ENCODE assay signal across 15 cellular contexts in the genomic region with DNA sequence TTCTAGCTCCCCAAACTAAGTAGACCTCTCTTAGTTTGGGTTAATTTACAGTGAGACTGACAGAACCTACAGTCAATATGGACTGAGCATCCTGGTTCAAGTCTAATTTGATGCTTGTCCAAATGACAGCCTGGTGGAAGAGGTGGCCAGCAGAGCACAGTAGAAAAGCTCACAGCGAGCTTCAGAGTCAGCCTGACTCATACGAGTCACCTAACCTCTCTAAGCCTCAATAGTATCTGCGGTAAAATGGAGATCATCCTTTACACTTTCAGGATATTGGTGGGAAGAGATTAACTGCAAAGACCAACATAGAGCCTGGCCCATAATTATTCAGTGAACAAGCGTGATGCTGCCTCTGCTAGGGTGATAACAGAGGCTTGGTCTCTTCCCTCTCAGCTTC. TPM values are rescaled to one million over a fixed set of nuclear protein-coding genes. Genes with fewer than 3 reads are reported as not detected.
A peak's percentile ranks its signal among the peaks of the same experiment; 100 is the strongest.
DNase-seq lines count a peak whose midpoint lies in the region; ATAC-seq lines count a peak whose summit lies in the region.
"Had no signal": no experiment of that assay in that cellular context is flagged by ENCODE, and none has a peak within 500 bp of the region (broad histone marks: within the 10 kb centered on the region; RNA-seq: fewer than 3 reads in every experiment).

No MANE protein-coding gene starts in this region.

- no peaks in the 10 kb centered on the region for H3K9me3 Mint-ChIP-seq in activated T-cell treated with anti-CD3 and anti-CD28 coated beads, Interleukin-2, amount 50 U/mL, for 4 hours
- no peaks in the 10 kb centered on the region for H3K9me3 Mint-ChIP-seq in activated naive CD8-positive, alpha-beta T cell treated with anti-CD3 and anti-CD28 coated beads, Interleukin-2, amount 50 U/mL, for 24 hours
- no peaks in the 10 kb centered on the region for H3K9me3 Mint-ChIP-seq in stimulated activated effector memory CD8-positive, alpha-beta T cell treated with anti-CD3 and anti-CD28 coated beads, Interleukin-12 subunit alpha, Interleukin-12 subunit beta, amount 100 ng/mL, for 72 hours

- DNase-seq in activated T-cell treated with anti-CD3 and anti-CD28 coated beads, Interleukin-2, amount 50 U/mL, for 4 hours: no peak
- DNase-seq in activated T-cell treated with anti-CD3 and anti-CD28 coated beads for 4 hours: no peak
- DNase-seq in HT1080 (ENCODE audit: low read depth): peak; percentile 71
- DNase-seq in activated naive CD8-positive, alpha-beta T cell treated with anti-CD3 and anti-CD28 coated beads, Interleukin-2, amount 50 U/mL, for 24 hours: no peak
- DNase-seq in stimulated activated effector memory CD8-positive, alpha-beta T cell treated with anti-CD3 and anti-CD28 coated beads, Interleukin-12 subunit alpha, Interleukin-12 subunit beta, amount 100 ng/mL, for 72 hours (ENCODE audit: low spot score in 2 of 2): no peak
- DNase-seq in head of caudate nucleus: no peak
- no peak for DNase-seq in activated effector memory CD4-positive, alpha-beta T cell treated with anti-CD3 and anti-CD28 coated beads, Interleukin-2, amount 50 U/mL, for 16 hours
- no peak for DNase-seq in NCI-H1048 (lab: John Stamatoyannopoulos, UW)
- DNase-seq: activated naive CD4-positive, alpha-beta T cell treated with anti-CD3 and anti-CD28 coated beads, Interleukin-2, amount 50 U/mL, for 16 hours; GDM1; heart right ventricle; NCI-H187 treated with DMSO at 0.1 percent for 48 hours; NCI-H446; testis had no signal

- H3K4me1 Mint-ChIP-seq in activated T-cell treated with anti-CD3 and anti-CD28 coated beads, Interleukin-2, amount 50 U/mL, for 4 hours (ENCODE audit: low read depth): peaks cover 83% of the 10 kb centered on the region
- peaks cover 83% of the 10 kb centered on the region for H3K4me1 Mint-ChIP-seq in activated naive CD8-positive, alpha-beta T cell treated with anti-CD3 and anti-CD28 coated beads, Interleukin-2, amount 50 U/mL, for 24 hours
- H3K4me1 Mint-ChIP-seq in stimulated activated effector memory CD8-positive, alpha-beta T cell treated with anti-CD3 and anti-CD28 coated beads, Interleukin-12 subunit alpha, Interleukin-12 subunit beta, amount 100 ng/mL, for 72 hours: peaks cover 85% of the 10 kb centered on the region

- H3K36me3 Mint-ChIP-seq in activated T-cell treated with anti-CD3 and anti-CD28 coated beads, Interleukin-2, amount 50 U/mL, for 4 hours (ENCODE audit: insufficient read depth): peaks cover 44% of the 10 kb centered on the region
- H3K36me3 Mint-ChIP-seq in activated naive CD8-positive, alpha-beta T cell treated with anti-CD3 and anti-CD28 coated beads, Interleukin-2, amount 50 U/mL, for 24 hours (ENCODE audit: low read depth): peaks cover 24% of the 10 kb centered on the region
- peaks cover 13% of the 10 kb centered on the region for H3K36me3 Mint-ChIP-seq in stimulated activated effector memory CD8-positive, alpha-beta T cell treated with anti-CD3 and anti-CD28 coated beads, Interleukin-12 subunit alpha, Interleukin-12 subunit beta, amount 100 ng/mL, for 72 hours

- ATAC-seq in activated T-cell treated with anti-CD3 and anti-CD28 coated beads, Interleukin-2, amount 50 U/mL, for 4 hours: peak; percentile 64 to 71
- peak; percentile 67 for ATAC-seq in activated naive CD8-positive, alpha-beta T cell treated with anti-CD3 and anti-CD28 coated beads, Interleukin-2, amount 50 U/mL, for 24 hours
- peak; percentile 79 for ATAC-seq in stimulated activated effector memory CD8-positive, alpha-beta T cell treated with anti-CD3 and anti-CD28 coated beads, Interleukin-12 subunit alpha, Interleukin-12 subunit beta, amount 100 ng/mL, for 72 hours
- ATAC-seq: heart right ventricle, Right ventricle myocardium inferior had no signal

- no peaks in the 10 kb centered on the region for H3K27me3 Mint-ChIP-seq in activated T-cell treated with anti-CD3 and anti-CD28 coated beads, Interleukin-2, amount 50 U/mL, for 4 hours (ENCODE audit: low read depth)
- no peaks in the 10 kb centered on the region for H3K27me3 Mint-ChIP-seq in activated naive CD8-positive, alpha-beta T cell treated with anti-CD3 and anti-CD28 coated beads, Interleukin-2, amount 50 U/mL, for 24 hours

- H3K4me3 Mint-ChIP-seq in activated T-cell treated with anti-CD3 and anti-CD28 coated beads, Interleukin-2, amount 50 U/mL, for 4 hours: no peak overlapping the region
- H3K4me3 Mint-ChIP-seq in activated naive CD8-positive, alpha-beta T cell treated with anti-CD3 and anti-CD28 coated beads, Interleukin-2, amount 50 U/mL, for 24 hours: no peak overlapping the region
- no peak overlapping the region for H3K4me3 Mint-ChIP-seq in stimulated activated effector memory CD8-positive, alpha-beta T cell treated with anti-CD3 and anti-CD28 coated beads, Interleukin-12 subunit alpha, Interleukin-12 subunit beta, amount 100 ng/mL, for 72 hours

- peak overlapping the region; percentile 78 for H3K27ac Mint-ChIP-seq in activated naive CD8-positive, alpha-beta T cell treated with anti-CD3 and anti-CD28 coated beads, Interleukin-2, amount 50 U/mL, for 24 hours
- H3K27ac Mint-ChIP-seq in stimulated activated effector memory CD8-positive, alpha-beta T cell treated with anti-CD3 and anti-CD28 coated beads, Interleukin-12 subunit alpha, Interleukin-12 subunit beta, amount 100 ng/mL, for 72 hours: peak overlapping the region; percentile 61

- intact Hi-C loops in head of caudate nucleus (cut with DNase I): no loop called here

RNA-seq across cellular contexts. Expression of gene DOCK10, which starts 54.5 kb away (rescaled TPM):
- total RNA-seq in activated T-cell treated with anti-CD3 and anti-CD28 coated beads, Interleukin-2, amount 50 U/mL, for 4 hours: 100 to 1,000 TPM; 173 to 222 (median 219) TPM
- 49.4 and 52.9 TPM in 2 replicates for total RNA-seq in HT1080 (2014; rRNA removed; shearing (Covaris generic))
- polyA plus RNA-seq in HT1080 (2015; cell fraction: cytosol; rRNA removed): 20.0 and 21.7 TPM in 2 replicates
- polyA plus RNA-seq in HT1080 (2015; cell fraction: nucleus; rRNA removed): 50.5 and 54.2 TPM in 2 replicates
